In the genomic region with DNA sequence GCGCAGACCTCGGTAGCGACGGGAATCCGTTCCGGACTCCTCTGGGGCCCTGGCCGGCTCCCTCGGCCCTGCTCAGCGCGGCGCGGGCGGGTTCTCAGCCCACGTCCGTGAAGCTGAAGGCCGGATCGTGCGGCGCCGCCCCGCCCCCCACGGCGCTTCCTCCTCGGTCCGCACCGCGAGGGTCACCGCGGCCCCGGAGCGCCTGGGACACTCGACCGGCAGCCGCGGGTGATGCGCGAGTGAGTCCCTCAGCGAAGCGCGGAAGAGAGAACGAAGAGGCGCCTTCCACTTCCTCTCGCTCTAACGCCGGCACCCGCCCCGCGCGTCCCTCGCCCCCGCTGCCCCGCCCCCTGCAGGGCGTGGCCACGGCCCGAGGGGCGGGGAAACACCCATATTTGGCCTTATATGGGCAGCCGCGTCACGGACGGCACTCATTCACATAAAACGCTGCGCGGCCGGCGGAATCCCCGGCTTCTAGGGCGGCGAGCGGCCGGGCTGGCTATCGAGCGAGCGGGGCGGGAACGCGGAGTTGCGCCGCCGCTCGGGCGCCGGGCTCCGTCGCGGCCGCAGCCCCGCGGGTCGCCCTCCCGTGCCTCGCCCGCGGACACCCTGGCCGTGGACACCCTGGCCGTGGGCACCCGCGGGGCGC, we compare ENCODE assay signal across 8 cellular contexts. TPM values are rescaled to one million over a fixed set of nuclear protein-coding genes. Genes with fewer than 3 reads are reported as not detected.
DNase-seq lines count a peak whose midpoint lies in the region; TF ChIP-seq lines count a peak whose summit lies in the region.

A gene with protein sequence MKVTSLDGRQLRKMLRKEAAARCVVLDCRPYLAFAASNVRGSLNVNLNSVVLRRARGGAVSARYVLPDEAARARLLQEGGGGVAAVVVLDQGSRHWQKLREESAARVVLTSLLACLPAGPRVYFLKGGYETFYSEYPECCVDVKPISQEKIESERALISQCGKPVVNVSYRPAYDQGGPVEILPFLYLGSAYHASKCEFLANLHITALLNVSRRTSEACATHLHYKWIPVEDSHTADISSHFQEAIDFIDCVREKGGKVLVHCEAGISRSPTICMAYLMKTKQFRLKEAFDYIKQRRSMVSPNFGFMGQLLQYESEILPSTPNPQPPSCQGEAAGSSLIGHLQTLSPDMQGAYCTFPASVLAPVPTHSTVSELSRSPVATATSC (plus strand): TSS at position 470 of the 649 bp plus-strand sequence. CDS start 215 bp downstream, outside the sequence.

- H3K9me3 Mint-ChIP-seq in neural crest cell, result no peaks in the 10 kb centered on the region

- H3K36me3 ChIP-seq in GM23248 (ENCODE audit: low read depth) (no peaks in the 10 kb centered on the region), SJCRH30 (no peaks in the 10 kb centered on the region), stomach (no peaks in the 10 kb centered on the region)

- peak; percentile 46 for TF ChIP-seq EP300 in stomach (IDR thresholded peaks at IDR 0.05)

- intact Hi-C loops in stomach (cut with DNase I; ENCODE audit: low total_unique reads), result no loop called here

- H3K27ac Mint-ChIP-seq in neural crest cell (ENCODE audit: unreplicated experiment), result no peak within 1 kb of the TSS

- no peaks in the 10 kb centered on the region for H3K9me3 ChIP-seq in GM23248 (ENCODE audit: low read depth)
- no peaks in the 10 kb centered on the region for H3K9me3 ChIP-seq in SJCRH30 (replicated peaks)
- H3K9me3 ChIP-seq in stomach, result no peaks in the 10 kb centered on the region

- H3K4me1 Mint-ChIP-seq in neural crest cell, result peaks cover 43% of the 10 kb centered on the region

- peak within 1 kb of the TSS; percentile 92 for H3K9ac ChIP-seq in GM23248

- H3K4me2 ChIP-seq in GM23248 (ENCODE audit: unreplicated experiment), result peak within 1 kb of the TSS; percentile 95

- no peaks in the 10 kb centered on the region for H3K36me3 Mint-ChIP-seq in neural crest cell (ENCODE audit: low read depth)

- H3K4me3 ChIP-seq in GM23248, result peak within 1 kb of the TSS; percentile 83
- peak within 1 kb of the TSS; percentile 97 for H3K4me3 ChIP-seq in SJCRH30
- peak within 1 kb of the TSS; percentile 68 for H3K4me3 ChIP-seq in fibroblast of villous mesenchyme (ENCODE audit: low read depth, low read length)
- peak within 1 kb of the TSS; percentile 60 to 76 (median 71) for H3K4me3 ChIP-seq in stomach

- peak in 2 of 4 donors; percentile 43 to 61 for TF ChIP-seq POLR2A in stomach (IDR thresholded peaks at IDR 0.05)

- H3K79me2 ChIP-seq in GM23248 (ENCODE audit: insufficient read depth), result peaks cover 66% of the 10 kb centered on the region

- H3K27ac ChIP-seq in GM23248, result peak within 1 kb of the TSS; percentile 95
- peak within 1 kb of the TSS; percentile 90 for H3K27ac ChIP-seq in SJCRH30
- peak within 1 kb of the TSS; percentile 89 to 93 (median 91) for H3K27ac ChIP-seq in stomach

- H2AFZ ChIP-seq in GM23248, result no peak within 1 kb of the TSS

- peak within 1 kb of the TSS; percentile 97 for H3K4me3 Mint-ChIP-seq in neural crest cell

- in situ Hi-C loops in GM23248 (cut with MboI), result no loop called here

- H3K9me2 ChIP-seq in GM23248 (ENCODE audit: insufficient read depth), result no peaks in the 10 kb centered on the region

- H3K4me1 ChIP-seq in GM23248 (ENCODE audit: insufficient read depth) (peaks cover 29% of the 10 kb centered on the region), SJCRH30 (peaks cover 39% of the 10 kb centered on the region), stomach (peaks cover 36 to 62% (median 54%) of the 10 kb centered on the region in 4 donors)

- peaks cover 57% of the 10 kb centered on the region for H3F3A ChIP-seq in GM23248 (ENCODE audit: insufficient read depth)

- H3K27me3 Mint-ChIP-seq in neural crest cell (ENCODE audit: low read depth), result peaks cover 47% of the 10 kb centered on the region

- 1 to 4% methylated on average over 67 to 81 of the region's 98 CpGs for WGBS in GM23248 (ENCODE audit: low coverage in 1 of 2, low lambda C conversion rate in 2 of 2, missing lambda C conversion rate in 2 of 2), 2 experiments
- 0 to 2% (median 0%) methylated on average over 24 to 98 of the region's 98 CpGs for WGBS in stomach, 5 donors

- H3K27me3 ChIP-seq in GM23248 (replicated peaks; ENCODE audit: insufficient read depth), result no peaks in the 10 kb centered on the region
- no peaks in the 10 kb centered on the region for H3K27me3 ChIP-seq in SJCRH30
- H3K27me3 ChIP-seq in stomach, result peaks cover 0 to 14% (median 7%) of the 10 kb centered on the region in 3 donors

- no peak for TF ChIP-seq CTCF in fibroblast of villous mesenchyme (IDR thresholded peaks at IDR 0.05; ENCODE audit: insufficient read depth, low read depth, low read length)
- no peak for TF ChIP-seq CTCF in neural crest cell (conservative IDR thresholded peaks at IDR 0.05)
- TF ChIP-seq CTCF in stomach (IDR thresholded peaks at IDR 0.05), result peak in 1 of 7 experiments; percentile 25

- DNase-seq in ELR (ENCODE audit: low read depth) (peak; percentile 97), GM23248 (peak; percentile 99), LHCN-M2 (ENCODE audit: low read depth) (peak; percentile 96), SJCRH30 (peak; percentile 93 to 98), activated gamma-delta T cell treated with Interleukin-2 at 50 U/mL for 16 hours (peak; percentile 93), fibroblast of villous mesenchyme (ENCODE audit: low read depth) (peak; percentile 95), neural crest cell (ENCODE audit: low read depth, low spot score) (peak; percentile 88), stomach (peak; percentile 95)

- H4K20me1 ChIP-seq in GM23248 (ENCODE audit: insufficient read depth), result peaks cover 3% of the 10 kb centered on the region; the same call in 1 of the 2 replicates

RNA-seq across cellular contexts. Expression of the gene that starts here (rescaled TPM):
- 17.8 and 18.0 TPM in 2 replicates for total RNA-seq in GM23248 (2014; rRNA removed; shearing (Covaris generic))
- polyA plus RNA-seq in GM23248 (2016; fragmentation: Nextera tagmentation; extraction: Ambion mirVana) (5.8 and 13.3 TPM in 2 replicates), stomach (10 to 100 TPM in 2 of 3 donors, 1 to 10 TPM in 1; 9.9 to 23.2 (median 10.4) TPM)
- total RNA-seq in LHCN-M2 (2014; rRNA removed) (38.6 and 39.7 TPM in 2 replicates), fibroblast of villous mesenchyme (10.0 and 42.3 TPM in 2 replicates), neural crest cell (2.4 and 2.5 TPM in 2 replicates), stomach (10 to 100 TPM in 3 of 5 donors, 1 to 10 TPM in 1, under 1 TPM in 1; 0.58 to 22.3 (median 10.7) TPM)
- 16.7 TPM for polyA plus RNA-seq in LHCN-M2 (2012)
- 5.3 and 6.0 TPM in 2 replicates for total RNA-seq in SJCRH30 (2014; rRNA removed; shearing (Covaris generic))

Comparison
In these comparisons a context has a peak if more than half of its experiments do, and no peak if none do; other contexts are left out.
1. Peak in every context shown above with its lines: DNase-seq, H3K4me3 ChIP-seq and H3K27ac ChIP-seq.